ENCODE assay signal across 8 cellular contexts in genomic region chr13:27270594-27271520, GRCh38. TPM values are rescaled to one million over a fixed set of nuclear protein-coding genes. Genes with fewer than 3 reads are reported as not detected.
DNase-seq lines count a peak whose midpoint lies in the region; ATAC-seq and TF ChIP-seq lines count a peak whose summit lies in the region.

Gene RASL11A, plus strand, starts transcription at chr13:27270830. Its CDS starts 115 bp downstream, at chr13:27270945.

- H3K4me3 Mint-ChIP-seq in CD8-positive, alpha-beta T cell, result peak within 1 kb of the TSS; percentile 92

- 0 to 1% methylated on average over 89 to 99 of the region's 99 CpGs for WGBS in esophagus, 2 donors

- peak; percentile 93 for ATAC-seq in CD8-positive, alpha-beta T cell
- ATAC-seq in GM19328 (IDR thresholded peaks at IDR 0.05; ENCODE audit: unreplicated experiment) (peak; percentile 80), HG03460 (IDR thresholded peaks at IDR 0.05; ENCODE audit: unreplicated experiment) (peak; percentile 84)

- no peaks in the 10 kb centered on the region for H3K27me3 ChIP-seq in CD8-positive, alpha-beta T cell (ENCODE audit: insufficient read depth, low read length)
- peaks cover 3% of the 10 kb centered on the region; the same call in 1 of the 2 replicates for H3K27me3 ChIP-seq in OCI-LY1 (ENCODE audit: insufficient read depth, low read length)
- H3K27me3 ChIP-seq in esophagus (ENCODE audit: control insufficient read depth in 1 of 2, insufficient read depth in 2 of 2, low read length in 2 of 2), result no peaks in the 10 kb centered on the region
- no peaks in the 10 kb centered on the region for H3K27me3 ChIP-seq in muscle layer of colon (ENCODE audit: control insufficient read depth in 1 of 2, insufficient read depth in 2 of 2, low read length in 2 of 2)

- H3K27me3 Mint-ChIP-seq in CD8-positive, alpha-beta T cell (ENCODE audit: low read depth), result peaks cover 2% of the 10 kb centered on the region

- peak within 1 kb of the TSS; percentile 46 for H3K27ac ChIP-seq in CD8-positive, alpha-beta T cell (ENCODE audit: low read depth, low read length)
- no peak within 1 kb of the TSS for H3K27ac ChIP-seq in OCI-LY1 (ENCODE audit: low read depth, low read length, poor library complexity, severe bottlenecking)
- peak within 1 kb of the TSS; percentile 87 to 91 for H3K27ac ChIP-seq in esophagus (ENCODE audit: low read depth in 2 of 2, low read length in 1 of 2)
- peak within 1 kb of the TSS; percentile 80 for H3K27ac ChIP-seq in muscle layer of colon (ENCODE audit: low read depth, low read length)

- H3K36me3 ChIP-seq in CD8-positive, alpha-beta T cell (ENCODE audit: insufficient read depth, low read length), result no peaks in the 10 kb centered on the region
- no peaks in the 10 kb centered on the region for H3K36me3 ChIP-seq in OCI-LY1 (ENCODE audit: insufficient read depth, low read length)
- no peaks in the 10 kb centered on the region for H3K36me3 ChIP-seq in esophagus (ENCODE audit: control insufficient read depth in 2 of 2, insufficient read depth in 2 of 2, low read length in 1 of 2)
- peaks cover 6% of the 10 kb centered on the region for H3K36me3 ChIP-seq in muscle layer of colon (ENCODE audit: insufficient read depth, low read length)

- peaks cover 6% of the 10 kb centered on the region for H3K36me3 Mint-ChIP-seq in CD8-positive, alpha-beta T cell

- no peaks in the 10 kb centered on the region for H3F3A ChIP-seq in OCI-LY1 (ENCODE audit: insufficient read depth, low read length)

- CTCF ChIA-PET in CD8-positive, alpha-beta T cell (lab: Charles Lee), result interaction anchor here (0.7 to 3.6 kb wide), 24 partner anchors 8 to 285 kb away, joined by 3 to 20 read pairs (median 4); no protein-coding TSS in a partner anchor

- POLR2A ChIA-PET in CD8-positive, alpha-beta T cell (lab: Charles Lee), result interaction anchor here (0.8 to 1.2 kb wide), 3 partner anchors 11 to 22 kb away, joined by 3 to 7 read pairs (median 4); partner anchors contain the start of gene RPL21

- no peaks in the 10 kb centered on the region for H3K9me3 ChIP-seq in CD8-positive, alpha-beta T cell (ENCODE audit: low read length)
- no peaks in the 10 kb centered on the region for H3K9me3 ChIP-seq in OCI-LY1 (ENCODE audit: low read length)
- H3K9me3 ChIP-seq in esophagus (ENCODE audit: control insufficient read depth in 2 of 2, insufficient read depth in 1 of 2, low read depth in 1 of 2, low read length in 1 of 2), result no peaks in the 10 kb centered on the region
- no peaks in the 10 kb centered on the region for H3K9me3 ChIP-seq in muscle layer of colon (ENCODE audit: low read length)

- H3K27ac Mint-ChIP-seq in CD8-positive, alpha-beta T cell, result peak within 1 kb of the TSS; percentile 86

- peak within 1 kb of the TSS; percentile 12; the same call in 1 of the 2 replicates for H2AFZ ChIP-seq in OCI-LY1 (ENCODE audit: low read length)

- peak within 1 kb of the TSS; percentile 70 for H3K9ac ChIP-seq in OCI-LY1 (ENCODE audit: low read length)
- peak within 1 kb of the TSS; percentile 75 for H3K9ac ChIP-seq in muscle layer of colon (ENCODE audit: low read length)

- no peaks in the 10 kb centered on the region for H4K20me1 ChIP-seq in OCI-LY1 (ENCODE audit: insufficient read depth, low read length)

- H3K4me2 ChIP-seq in OCI-LY1 (ENCODE audit: low read length), result peak within 1 kb of the TSS; percentile 96

- peak within 1 kb of the TSS; percentile 88 for H3K4me3 ChIP-seq in CD8-positive, alpha-beta T cell (ENCODE audit: low read depth, low read length)
- H3K4me3 ChIP-seq in OCI-LY1 (ENCODE audit: low read depth, low read length, poor library complexity, severe bottlenecking) (peak within 1 kb of the TSS; percentile 71), esophagus (ENCODE audit: low read depth in 1 of 2, low read length in 2 of 2) (peak within 1 kb of the TSS; percentile 71 to 86), muscle layer of colon (ENCODE audit: low read depth in 1 of 2, low read length in 2 of 2) (peak within 1 kb of the TSS; percentile 72 to 87)

- intact Hi-C loops in CD8-positive, alpha-beta T cell (cut with DNase I, micrococcal nuclease), result loop anchor here (1.0 to 5.0 kb wide), 6 partner anchors 20 to 99 kb away; partner anchors contain the start of genes RPL21 (in 2 of the 2) and USP12 (in 2 of the 2)

- H3K4me1 ChIP-seq in CD8-positive, alpha-beta T cell (ENCODE audit: insufficient read depth, low read length), result peaks cover 9% of the 10 kb centered on the region
- H3K4me1 ChIP-seq in OCI-LY1 (ENCODE audit: insufficient read depth, low read length, severe bottlenecking), result peaks cover 14% of the 10 kb centered on the region
- H3K4me1 ChIP-seq in esophagus (ENCODE audit: control insufficient read depth in 2 of 2, insufficient read depth in 2 of 2, low read length in 1 of 2), result peaks cover 0 to 5% of the 10 kb centered on the region in 2 donors
- peaks cover 28% of the 10 kb centered on the region for H3K4me1 ChIP-seq in muscle layer of colon (ENCODE audit: insufficient read depth, low read length)

- H3K79me2 ChIP-seq in OCI-LY1 (ENCODE audit: insufficient read depth, low read length), result no peaks in the 10 kb centered on the region

- peak; percentile 98 for TF ChIP-seq CTCF in CD8-positive, alpha-beta T cell (IDR thresholded peaks at IDR 0.05)
- peak; percentile 90 for TF ChIP-seq CTCF in OCI-LY1 (IDR thresholded peaks at IDR 0.05; ENCODE audit: low read length)

- H3K9me2 ChIP-seq in OCI-LY1 (ENCODE audit: low read depth, low read length), result no peaks in the 10 kb centered on the region

- no peaks in the 10 kb centered on the region for H3K9me3 Mint-ChIP-seq in CD8-positive, alpha-beta T cell

- peaks cover 25% of the 10 kb centered on the region for H3K4me1 Mint-ChIP-seq in CD8-positive, alpha-beta T cell (ENCODE audit: low read depth)

- DNase-seq in CD8-positive, alpha-beta T cell, result peak; percentile 49 to 85 (median 69)
- DNase-seq in activated T-cell treated with anti-CD3 and anti-CD28 coated beads, Interleukin-2, amount 50 U/mL, for 48 hours, result peak; percentile 82 to 84
- DNase-seq in stimulated activated CD8-positive, alpha-beta memory T cell treated with anti-CD3 and anti-CD28 coated beads, Interleukin-7, amount 100 ng/mL, for 24 hours (ENCODE audit: low read depth), result peak; percentile 55

RNA-seq across cellular contexts. Expression of gene RASL11A, which starts in this region (rescaled TPM):
- 10 to 100 TPM in 1 of 2 experiments, 1 to 10 TPM in 1; 9.0 to 12.9 TPM for total RNA-seq in CD8-positive, alpha-beta T cell
- polyA plus RNA-seq in esophagus, result 10 to 100 TPM in 1 of 2 donors, 1 to 10 TPM in 1; 4.4 to 20.5 TPM
